ENCODE assay signal across 24 cellular contexts in genomic region chr15:39459538-39459937, GRCh38.
"Had no signal": no experiment of that assay in that cellular context is flagged by ENCODE, and none has a peak within 500 bp of the region (broad histone marks: within the 10 kb centered on the region; RNA-seq: fewer than 3 reads in every experiment).

No MANE protein-coding gene starts in this region.

- H3K4me3 ChIP-seq: body of pancreas, gastrocnemius medialis, left ventricle myocardium inferior, smooth muscle cell, testis, vagina had no signal

- ATAC-seq: activated CD4-positive, CD25-positive, alpha-beta regulatory T cell treated with anti-CD3 and anti-CD28 coated beads, Interleukin-2, amount 50 U/mL, for 24 hours; activated naive CD8-positive, alpha-beta T cell treated with anti-CD3 and anti-CD28 coated beads, Interleukin-2, amount 50 U/mL, for 24 hours; body of pancreas; gastrocnemius medialis; sciatic nerve had no signal

- H3K27ac ChIP-seq: body of pancreas, gastrocnemius medialis, left ventricle myocardium inferior, testis, vagina, VCaP had no signal

- DNase-seq: activated CD4-positive, alpha-beta memory T cell treated with anti-CD3 and anti-CD28 coated beads, Interleukin-2, amount 10 ng/mL, durations not matched to agents 7 days and 5 days; activated CD4-positive, alpha-beta T cell treated with anti-CD3 and anti-CD28 coated beads, Interleukin-2, amount 10 ng/mL, durations not matched to agents 24 days and 14 days; activated gamma-delta T cell; activated naive CD4-positive, alpha-beta T cell treated with anti-CD3 and anti-CD28 coated beads, Interleukin-2, amount 50 U/mL, for 16 hours; activated naive CD8-positive, alpha-beta T cell treated with anti-CD3 and anti-CD28 coated beads, Interleukin-2, amount 50 U/mL, for 24 hours; activated T-cell treated with anti-CD3 and anti-CD28 coated beads for 4 hours; anterior cingulate cortex; body of pancreas; effector CD4-positive, alpha-beta T cell; erythroblast; gastrocnemius medialis; hippocampal formation; left ventricle myocardium inferior; midbrain; occipital lobe; stimulated activated CD4-positive, alpha-beta T cell treated with anti-CD3 and anti-CD28 coated beads, Interleukin-15, amount 100 ng/mL, for 24 hours; stimulated activated naive CD4-positive, alpha-beta T cell; testis; trophoblast cell had no signal

- H3K36me3 ChIP-seq: gastrocnemius medialis, left ventricle myocardium inferior, vagina had no signal

- H3K27me3 ChIP-seq: body of pancreas, gastrocnemius medialis, testis, vagina had no signal

- H3K4me2 ChIP-seq: smooth muscle cell had no signal

- H3K9me3 ChIP-seq: body of pancreas, gastrocnemius medialis, left ventricle myocardium inferior, testis, vagina had no signal
